In the genomic region with DNA sequence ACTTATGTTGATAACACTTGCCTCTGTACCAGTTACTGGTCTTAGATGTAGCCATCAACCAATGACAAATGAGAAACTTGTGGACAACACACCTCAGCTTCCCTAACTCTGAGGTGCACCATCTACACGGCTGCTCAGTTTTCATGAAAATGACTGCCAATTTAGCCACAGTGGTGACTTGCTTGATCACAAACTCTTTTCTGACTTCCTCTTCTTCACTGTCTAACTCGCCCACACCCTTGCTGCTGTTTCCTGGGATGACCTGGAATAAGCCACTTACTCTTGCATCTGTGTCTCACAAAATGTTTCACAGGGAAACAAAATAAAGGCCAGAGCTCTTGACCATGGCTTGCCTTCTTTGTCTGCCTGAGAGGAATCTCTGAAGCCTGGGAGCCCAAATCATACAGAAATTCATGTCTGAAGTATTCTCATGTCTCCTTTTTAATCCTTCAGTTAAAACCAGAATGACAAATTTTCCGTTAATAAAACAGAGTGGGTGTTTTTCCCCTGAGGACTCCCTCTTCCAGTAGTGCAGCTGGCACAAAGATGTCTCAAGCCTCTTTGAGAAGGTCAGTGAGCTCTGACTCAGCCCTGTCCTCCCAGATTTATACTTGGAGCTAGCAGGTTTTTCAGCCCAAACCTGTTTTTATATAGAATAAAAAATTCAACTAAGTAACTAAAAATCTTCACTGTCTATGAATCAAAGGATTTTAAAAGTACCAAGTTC, we compare ENCODE assay signal across 13 cellular contexts.
DNase-seq lines count a peak whose midpoint lies in the region; ATAC-seq, FAIRE-seq and TF ChIP-seq lines count a peak whose summit lies in the region.
"Had no signal": no experiment of that assay in that cellular context is flagged by ENCODE, and none has a peak within 500 bp of the region (broad histone marks: within the 10 kb centered on the region; RNA-seq: fewer than 3 reads in every experiment).

No MANE protein-coding gene starts in this region.

- H3K27ac ChIP-seq in K562 (ENCODE audit: extremely low read depth, low read depth, low read length) = no peak overlapping the region
- no peak overlapping the region for H3K27ac ChIP-seq in left lung
- H3K27ac ChIP-seq in A673 (ENCODE audit: low read depth, low read length, poor library complexity, severe bottlenecking) = no peak overlapping the region
- H3K27ac ChIP-seq: VCaP had no signal

- no peaks in the 10 kb centered on the region for H3K4me1 ChIP-seq in K562 (replicated peaks in 1 of 2; ENCODE audit: control insufficient read depth in 2 of 2, insufficient read depth in 2 of 2, low read length in 2 of 2)
- H3K4me1 ChIP-seq in left lung = no peaks in the 10 kb centered on the region
- H3K4me1 ChIP-seq in A673 (ENCODE audit: insufficient read depth, low read length, poor library complexity, severe bottlenecking) = peaks cover 3% of the 10 kb centered on the region

- no TSS peak for BruUV-seq in K562 (replicated peaks; lab: Mats Ljungman, UMichigan)
- BruUV-seq in A673 (replicated peaks; lab: Mats Ljungman, UMichigan) = no TSS peak

- POLR2A ChIA-PET in K562 (lab: Yijun Ruan, JAX) = no interaction called here
- POLR2A ChIA-PET in A673 (lab: Charles Lee; ENCODE audit: low non-redundant PET) = no interaction called here

- 5% methylated on average over 3 of the region's 3 CpGs for WGBS in K562 (ENCODE audit: insufficient coverage, low coverage, missing lambda C conversion rate)

- TF ChIP-seq RAD21 in K562 (CRISPR knock-in tag; conservative IDR thresholded peaks at IDR 0.05 in 1 of 2, IDR thresholded peaks at IDR 0.05 in 1 of 2) = no peak

- H3K9me3 ChIP-seq in K562 (replicated peaks; ENCODE audit: control insufficient read depth, insufficient read depth, low read depth, low read length) (no peaks in the 10 kb centered on the region), left lung (peaks cover 0 to 2% of the 10 kb centered on the region in 2 donors), A673 (ENCODE audit: low read depth, low read length, poor library complexity, severe bottlenecking) (no peaks in the 10 kb centered on the region)

- TF ChIP-seq POLR2A in K562 (conservative IDR thresholded peaks at IDR 0.05) = no peak

- no peak for FAIRE-seq in K562 (lab: Jason Lieb, UNC)

- in situ Hi-C loops in K562 (cut with MboI) = no loop called here

- no peaks in the 10 kb centered on the region for H3K27me3 ChIP-seq in K562 (ENCODE audit: control insufficient read depth in 2 of 2, insufficient read depth in 2 of 2, low read length in 2 of 2)
- H3K27me3 ChIP-seq in left lung = no peaks in the 10 kb centered on the region
- no peaks in the 10 kb centered on the region for H3K27me3 ChIP-seq in A673 (replicated peaks; ENCODE audit: insufficient read depth, low read depth, low read length, poor library complexity)

- TF ChIP-seq EP300 in K562 (IDR thresholded peaks at IDR 0.05; ENCODE audit: low read length) = no peak

- H3K4me2 ChIP-seq in K562 (ENCODE audit: insufficient read depth, low read length) = no peak overlapping the region

- H3K4me3 ChIP-seq in AG10803 (ENCODE audit: low read length) = no peak overlapping the region
- H3K4me3 ChIP-seq in K562 = no peak overlapping the region
- H3K4me3 ChIP-seq in left lung = no peak overlapping the region
- H3K4me3 ChIP-seq in A673 (ENCODE audit: low read depth, low read length, poor library complexity, severe bottlenecking) = no peak overlapping the region

- H3K9me1 ChIP-seq in K562 (ENCODE audit: control insufficient read depth, insufficient read depth, low read length) = no peaks in the 10 kb centered on the region

- H3K79me2 ChIP-seq in K562 (ENCODE audit: control insufficient read depth, insufficient read depth, low read length) = no peaks in the 10 kb centered on the region

- no peak overlapping the region for H3K4me3 Mint-ChIP-seq in natural killer cell treated with Interleukin-12 subunit alpha and Interleukin-12 subunit beta and Interleukin-15 and Interleukin-18, amount 100 ng/mL, for 72 hours
- H3K4me3 Mint-ChIP-seq: CD14-positive monocyte; effector memory CD8-positive, alpha-beta T cell had no signal

- no peak overlapping the region for H3K9ac ChIP-seq in K562 (ENCODE audit: insufficient read depth in 1 of 2, low read depth in 2 of 2, low read length in 2 of 2)

- no peak overlapping the region for H2AFZ ChIP-seq in K562 (ENCODE audit: low read depth, low read length)

- H3K36me3 ChIP-seq in K562 (ENCODE audit: control insufficient read depth, insufficient read depth, low read length) (no peaks in the 10 kb centered on the region), left lung (no peaks in the 10 kb centered on the region), A673 (ENCODE audit: insufficient read depth, low read length, poor library complexity, severe bottlenecking) (no peaks in the 10 kb centered on the region)

- DNase-seq in AG10803 (ENCODE audit: low read depth) = peak; percentile 69
- peak; percentile 44 for DNase-seq in HT-29 (ENCODE audit: low spot score)
- DNase-seq in K562 (ENCODE audit: extremely low read depth in 1 of 4, low spot score in 3 of 4) = no peak
- no peak for DNase-seq in left lung
- DNase-seq in A673 (ENCODE audit: low spot score) = no peak
- DNase-seq in natural killer cell treated with Interleukin-12 subunit alpha and Interleukin-12 subunit beta and Interleukin-15 and Interleukin-18, amount 100 ng/mL, for 72 hours (ENCODE audit: low spot score) = no peak
- DNase-seq in activated effector memory CD4-positive, alpha-beta T cell treated with anti-CD3 and anti-CD28 coated beads, Interleukin-2, amount 50 U/mL, for 16 hours = no peak
- DNase-seq: activated gamma-delta T cell treated with Interleukin-2 at 50 U/mL for 16 hours; effector memory CD8-positive, alpha-beta T cell; MM.1S had no signal

- no peak for ATAC-seq in K562
- ATAC-seq in left lung = peak; percentile 54
- ATAC-seq in natural killer cell treated with Interleukin-12 subunit alpha and Interleukin-12 subunit beta and Interleukin-15 and Interleukin-18, amount 100 ng/mL, for 72 hours = no peak
- ATAC-seq in HG03135 (IDR thresholded peaks at IDR 0.05; ENCODE audit: unreplicated experiment) = no peak
- ATAC-seq: effector memory CD8-positive, alpha-beta T cell had no signal

- TF ChIP-seq CTCF in AG10803 (conservative IDR thresholded peaks at IDR 0.05; ENCODE audit: low read length) = no peak
- no peak for TF ChIP-seq CTCF in K562 (IDR thresholded peaks at IDR 0.05 in 2 of 3, conservative IDR thresholded peaks at IDR 0.05 in 1 of 3; ENCODE audit: insufficient read depth in 2 of 3, low read depth in 1 of 3, low read length in 3 of 3)
- no peak for TF ChIP-seq CTCF in left lung (IDR thresholded peaks at IDR 0.05)
- no peak for TF ChIP-seq CTCF in A673 (conservative IDR thresholded peaks at IDR 0.05; ENCODE audit: low read depth, low read length)

- peaks cover 6% of the 10 kb centered on the region for H3K36me3 Mint-ChIP-seq in natural killer cell treated with Interleukin-12 subunit alpha and Interleukin-12 subunit beta and Interleukin-15 and Interleukin-18, amount 100 ng/mL, for 72 hours
- H3K36me3 Mint-ChIP-seq: CD14-positive monocyte had no signal

- H3K9me3 Mint-ChIP-seq in natural killer cell treated with Interleukin-12 subunit alpha and Interleukin-12 subunit beta and Interleukin-15 and Interleukin-18, amount 100 ng/mL, for 72 hours = peaks cover 4% of the 10 kb centered on the region

- H3K27ac Mint-ChIP-seq in natural killer cell treated with Interleukin-12 subunit alpha and Interleukin-12 subunit beta and Interleukin-15 and Interleukin-18, amount 100 ng/mL, for 72 hours = no peak overlapping the region
- H3K27ac Mint-ChIP-seq: effector memory CD8-positive, alpha-beta T cell had no signal

- CTCF ChIA-PET in K562 (lab: Yijun Ruan, JAX; ENCODE audit: low intra/inter-chr PET ratio) = no interaction called here
- CTCF ChIA-PET in A673 (lab: Charles Lee) = no interaction called here

- H4K20me1 ChIP-seq in K562 (replicated peaks; ENCODE audit: control insufficient read depth, insufficient read depth, low read length) = no peaks in the 10 kb centered on the region

- H3K4me1 Mint-ChIP-seq in natural killer cell treated with Interleukin-12 subunit alpha and Interleukin-12 subunit beta and Interleukin-15 and Interleukin-18, amount 100 ng/mL, for 72 hours (ENCODE audit: low read depth in 2 of 2) = no peaks in the 10 kb centered on the region
- H3K4me1 Mint-ChIP-seq: CD14-positive monocyte had no signal

- peaks cover 7 to 14% of the 10 kb centered on the region in 2 donors for H3K27me3 Mint-ChIP-seq in natural killer cell treated with Interleukin-12 subunit alpha and Interleukin-12 subunit beta and Interleukin-15 and Interleukin-18, amount 100 ng/mL, for 72 hours

- intact Hi-C loops in K562 (cut with micrococcal nuclease) = no loop called here
- intact Hi-C loops in left lung (cut with DNase I) = no loop called here
- intact Hi-C loops in A673 (cut with micrococcal nuclease; ENCODE audit: unreplicated experiment) = no loop called here

TF ChIP-seq in K562, 482 proteins besides CTCF, POLR2A, EP300 and RAD21:
- 0 out of 2 replicates have a peak, but pooled peaks have one; percentile 8 for TF ChIP-seq SPI1 (IDR thresholded peaks at IDR 0.05; ENCODE audit: borderline replicate concordance, low read depth, low read length)
- TF ChIP-seq, protein P1, sequence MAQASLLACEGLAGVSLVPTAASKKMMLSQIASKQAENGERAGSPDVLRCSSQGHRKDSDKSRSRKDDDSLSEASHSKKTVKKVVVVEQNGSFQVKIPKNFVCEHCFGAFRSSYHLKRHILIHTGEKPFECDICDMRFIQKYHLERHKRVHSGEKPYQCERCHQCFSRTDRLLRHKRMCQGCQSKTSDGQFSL (CRISPR knock-in tag; IDR thresholded peaks at IDR 0.05) = no peak
- TF ChIP-seq, protein P1 (tag; IDR thresholded peaks at IDR 0.05) = no peak

Comparison
In these comparisons a context has a peak if more than half of its experiments do, and no peak if none do; other contexts are left out.
1. DNase-seq: peak in AG10803 (single experiment) and HT-29 (single experiment); none in K562 (0 of 4), left lung (0 of 2), A673 (single experiment), natural killer cell treated with Interleukin-12 subunit alpha and Interleukin-12 subunit beta and Interleukin-15 and Interleukin-18, amount 100 ng/mL, for 72 hours (single experiment) and activated effector memory CD4-positive, alpha-beta T cell treated with anti-CD3 and anti-CD28 coated beads, Interleukin-2, amount 50 U/mL, for 16 hours (single experiment).